In the genomic region with DNA sequence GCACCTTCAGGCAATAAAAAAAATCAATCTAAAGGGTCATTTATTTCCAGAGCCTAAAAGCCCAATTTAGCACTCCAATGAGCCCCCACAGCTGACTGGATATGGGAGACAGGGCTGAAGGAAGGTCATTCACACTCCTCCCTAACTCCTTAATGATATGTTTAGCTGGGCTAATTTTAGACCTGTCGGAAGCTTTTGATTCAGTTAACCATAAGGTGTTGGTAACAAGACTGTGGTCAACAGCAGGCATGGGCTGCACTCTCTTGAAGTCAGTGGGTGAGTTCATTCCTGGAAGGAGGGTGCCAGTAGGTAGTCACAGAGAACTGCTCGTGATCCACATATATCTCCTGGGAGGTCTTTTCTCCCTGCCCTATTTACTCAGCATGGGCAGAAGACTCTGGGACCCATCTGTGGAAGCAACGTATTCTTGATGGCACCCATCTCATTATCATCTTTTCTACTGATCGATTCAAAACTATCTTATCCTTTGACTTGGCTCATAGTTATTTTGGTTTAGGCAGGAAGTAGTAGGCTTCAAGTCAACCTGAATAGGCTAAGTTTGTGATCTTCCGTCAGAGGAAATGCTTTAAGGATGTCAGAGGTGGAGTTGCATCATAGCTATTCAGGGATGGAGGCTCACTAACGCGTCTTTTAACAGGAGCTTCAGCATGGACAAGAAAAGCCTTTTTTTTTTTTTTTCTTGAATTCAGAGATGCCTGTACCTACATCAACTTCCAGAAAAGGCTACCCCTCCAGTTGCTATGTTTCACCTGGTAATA, we compare ENCODE assay signal across 18 cellular contexts.
DNase-seq lines count a peak whose midpoint lies in the region; ATAC-seq and TF ChIP-seq lines count a peak whose summit lies in the region.
"Had no signal": no experiment of that assay in that cellular context is flagged by ENCODE, and none has a peak within 500 bp of the region (broad histone marks: within the 10 kb centered on the region; RNA-seq: fewer than 3 reads in every experiment).

No MANE protein-coding gene starts in this region.

- H3K27me3 Mint-ChIP-seq in natural killer cell (ENCODE audit: low read depth in 2 of 2), result peaks cover 0 to 4% of the 10 kb centered on the region in 2 donors
- H3K27me3 Mint-ChIP-seq in natural killer cell treated with Interleukin-12 subunit alpha and Interleukin-12 subunit beta and Interleukin-15 and Interleukin-18, amount 100 ng/mL, for 72 hours, result no peaks in the 10 kb centered on the region

- H3K4me1 ChIP-seq in esophagus muscularis mucosa, result peaks cover 11 to 12% (median 12%) of the 10 kb centered on the region in 4 donors
- H3K4me1 ChIP-seq: HAP-1 had no signal

- peaks cover 15 to 21% of the 10 kb centered on the region in 2 donors for H3K4me1 Mint-ChIP-seq in natural killer cell
- H3K4me1 Mint-ChIP-seq in natural killer cell treated with Interleukin-12 subunit alpha and Interleukin-12 subunit beta and Interleukin-15 and Interleukin-18, amount 100 ng/mL, for 72 hours (ENCODE audit: low read depth in 2 of 2), result peaks cover 4 to 9% of the 10 kb centered on the region in 2 donors

- no peak overlapping the region for H3K4me3 ChIP-seq in esophagus muscularis mucosa
- H3K4me3 ChIP-seq: HAP-1 had no signal

- H3K4me3 Mint-ChIP-seq in natural killer cell, result no peak overlapping the region
- H3K4me3 Mint-ChIP-seq in natural killer cell treated with Interleukin-12 subunit alpha and Interleukin-12 subunit beta and Interleukin-15 and Interleukin-18, amount 100 ng/mL, for 72 hours, result no peak overlapping the region

- TF ChIP-seq CTCF in natural killer cell (IDR thresholded peaks at IDR 0.05), result no peak
- no peak for TF ChIP-seq CTCF in esophagus muscularis mucosa (IDR thresholded peaks at IDR 0.05)

- DNase-seq in natural killer cell, result no peak
- DNase-seq in natural killer cell treated with Interleukin-12 subunit alpha and Interleukin-12 subunit beta and Interleukin-15 and Interleukin-18, amount 100 ng/mL, for 72 hours (ENCODE audit: low spot score), result no peak
- DNase-seq in esophagus muscularis mucosa (ENCODE audit: extremely low spot score), result peak; percentile 45
- DNase-seq in myocyte (ENCODE audit: low read depth), result peak; percentile 78
- DNase-seq in iPS-NIHi11 (ENCODE audit: low spot score), result no peak
- DNase-seq: ACHN, C1 segment of cervical spinal cord, DND-41, MM.1S, NCI-H1105, NCI-H2081, NCI-H510A, NCI-H774, PC-3, RPMI8226 had no signal

- intact Hi-C loops in natural killer cell (cut with micrococcal nuclease) (no loop called here), esophagus muscularis mucosa (cut with DNase I) (no loop called here)

- no peak overlapping the region for H3K27ac Mint-ChIP-seq in natural killer cell
- H3K27ac Mint-ChIP-seq in natural killer cell treated with Interleukin-12 subunit alpha and Interleukin-12 subunit beta and Interleukin-15 and Interleukin-18, amount 100 ng/mL, for 72 hours, result no peak overlapping the region

- H3K36me3 ChIP-seq in esophagus muscularis mucosa, result no peaks in the 10 kb centered on the region
- H3K36me3 ChIP-seq: HAP-1 had no signal

- peak; percentile 29 to 57 (median 37) for ATAC-seq in natural killer cell
- no peak for ATAC-seq in natural killer cell treated with Interleukin-12 subunit alpha and Interleukin-12 subunit beta and Interleukin-15 and Interleukin-18, amount 100 ng/mL, for 72 hours
- ATAC-seq in HG03439 (IDR thresholded peaks at IDR 0.05; ENCODE audit: unreplicated experiment), result no peak
- ATAC-seq in GM18520 (IDR thresholded peaks at IDR 0.05; ENCODE audit: unreplicated experiment), result no peak
- ATAC-seq: PC-3 had no signal

- H3K9me3 Mint-ChIP-seq in natural killer cell, result peaks cover 0 to 4% of the 10 kb centered on the region in 2 donors
- H3K9me3 Mint-ChIP-seq in natural killer cell treated with Interleukin-12 subunit alpha and Interleukin-12 subunit beta and Interleukin-15 and Interleukin-18, amount 100 ng/mL, for 72 hours, result peaks cover 4% of the 10 kb centered on the region

- H3K27me3 ChIP-seq in esophagus muscularis mucosa, result no peaks in the 10 kb centered on the region

- H3K9me3 ChIP-seq in esophagus muscularis mucosa, result no peaks in the 10 kb centered on the region
- H3K9me3 ChIP-seq: HAP-1 had no signal

- H3K36me3 Mint-ChIP-seq in natural killer cell, result no peaks in the 10 kb centered on the region
- no peaks in the 10 kb centered on the region for H3K36me3 Mint-ChIP-seq in natural killer cell treated with Interleukin-12 subunit alpha and Interleukin-12 subunit beta and Interleukin-15 and Interleukin-18, amount 100 ng/mL, for 72 hours

- H3K27ac ChIP-seq in esophagus muscularis mucosa (replicated peaks in 1 of 4), result no peak overlapping the region

- no peak for TF ChIP-seq POLR2A in esophagus muscularis mucosa (IDR thresholded peaks at IDR 0.05; ENCODE audit: low read depth)

- WGBS in esophagus muscularis mucosa, result 83% methylated on average over 7 of the region's 7 CpGs

- TF ChIP-seq EP300 in esophagus muscularis mucosa (IDR thresholded peaks at IDR 0.05), result no peak

Comparison
In these comparisons a context has a peak if more than half of its experiments do, and no peak if none do; other contexts are left out.
1. ATAC-seq: peak in natural killer cell (3 of 3); none in natural killer cell treated with Interleukin-12 subunit alpha and Interleukin-12 subunit beta and Interleukin-15 and Interleukin-18, amount 100 ng/mL, for 72 hours (0 of 2), HG03439 (single experiment) and GM18520 (single experiment).
2. DNase-seq: peak in esophagus muscularis mucosa (single experiment) and myocyte (single experiment); none in natural killer cell (single experiment), natural killer cell treated with Interleukin-12 subunit alpha and Interleukin-12 subunit beta and Interleukin-15 and Interleukin-18, amount 100 ng/mL, for 72 hours (single experiment) and iPS-NIHi11 (single experiment).